ENCODE assay signal across 8 cellular contexts in genomic region chr12:131928765-131929529, GRCh38. TPM values are rescaled to one million over a fixed set of nuclear protein-coding genes. Genes with fewer than 3 reads are reported as not detected.
DNase-seq lines count a peak whose midpoint lies in the region; ATAC-seq and TF ChIP-seq lines count a peak whose summit lies in the region.

Gene PUS1, plus strand, starts transcription at chr12:131929276. Its CDS starts 447 bp downstream, at chr12:131929723.

- H3K4me3 ChIP-seq in CD8-positive, alpha-beta T cell (ENCODE audit: low read depth, low read length): peak within 1 kb of the TSS; percentile 90

- H3K27me3 Mint-ChIP-seq in CD8-positive, alpha-beta T cell (ENCODE audit: low read depth): no peaks in the 10 kb centered on the region

- CTCF ChIA-PET in CD8-positive, alpha-beta T cell (lab: Charles Lee): no interaction called here

- no peaks in the 10 kb centered on the region for H3K9me3 Mint-ChIP-seq in CD8-positive, alpha-beta T cell

- peak within 1 kb of the TSS; percentile 63 for H3K27ac ChIP-seq in CD8-positive, alpha-beta T cell (ENCODE audit: low read depth, low read length)

- POLR2A ChIA-PET in CD8-positive, alpha-beta T cell (lab: Charles Lee): interaction anchor here (0.9 to 2.0 kb wide), 5 partner anchors 21 to 218 kb away, joined by 3 to 6 read pairs (median 5); partner anchors contain the start of genes EP400 and SFSWAP

- peaks cover 9% of the 10 kb centered on the region for H3K36me3 ChIP-seq in CD8-positive, alpha-beta T cell (ENCODE audit: insufficient read depth, low read length)

- TF ChIP-seq CTCF in CD8-positive, alpha-beta T cell (IDR thresholded peaks at IDR 0.05): no peak

- H3K4me3 Mint-ChIP-seq in CD8-positive, alpha-beta T cell: peak within 1 kb of the TSS; percentile 91

- no peaks in the 10 kb centered on the region for H3K27me3 ChIP-seq in CD8-positive, alpha-beta T cell (ENCODE audit: insufficient read depth, low read length)

- no peaks in the 10 kb centered on the region for H3K9me3 ChIP-seq in CD8-positive, alpha-beta T cell (ENCODE audit: low read length)

- H3K36me3 Mint-ChIP-seq in CD8-positive, alpha-beta T cell: peaks cover 27% of the 10 kb centered on the region

- ATAC-seq in CD8-positive, alpha-beta T cell: peak; percentile 88
- ATAC-seq in GM19467 (IDR thresholded peaks at IDR 0.05; ENCODE audit: unreplicated experiment): peak; percentile 59

- intact Hi-C loops in CD8-positive, alpha-beta T cell (cut with DNase I, micrococcal nuclease): loop anchor here (1.0 kb wide), 3 partner anchors 20 to 35 kb away; partner anchors contain the start of genes EP400 (in 2 of the 2) and ULK1 (in 2 of the 2)

- H3K27ac Mint-ChIP-seq in CD8-positive, alpha-beta T cell: peak within 1 kb of the TSS; percentile 87

- peak; percentile 87 to 95 (median 92) for DNase-seq in CD8-positive, alpha-beta T cell
- DNase-seq in HS-27A (ENCODE audit: low read depth): peak; percentile 62
- DNase-seq in NK-92 treated with Interleukin-12 subunit alpha and Interleukin-12 subunit beta, amount 100 ng/mL, for 24 hours (lab: John Stamatoyannopoulos, UW): peak; percentile 79
- DNase-seq in activated CD8-positive, alpha-beta memory T cell treated with anti-CD3 and anti-CD28 coated beads for 24 hours: peak; percentile 95
- peak; percentile 87 for DNase-seq in effector CD8-positive, alpha-beta T cell (lab: John Stamatoyannopoulos, UW)
- peak; percentile 95 for DNase-seq in medulla oblongata (ENCODE audit: extremely low spot score)
- peak; percentile 88 to 90 (median 90) for DNase-seq in stimulated activated CD4-positive, alpha-beta T cell treated with anti-CD3 and anti-CD28 coated beads, TNF-alpha, amount 100 ng/mL, for 48 hours (ENCODE audit: low read depth in 3 of 3)

- H3K4me1 ChIP-seq in CD8-positive, alpha-beta T cell (ENCODE audit: insufficient read depth, low read length): peaks cover 11% of the 10 kb centered on the region

- peaks cover 18% of the 10 kb centered on the region for H3K4me1 Mint-ChIP-seq in CD8-positive, alpha-beta T cell (ENCODE audit: low read depth)

RNA-seq across cellular contexts. Expression of gene PUS1, which starts in this region (rescaled TPM):
- 10 to 100 TPM; 17.5 to 17.9 TPM for total RNA-seq in CD8-positive, alpha-beta T cell

Comparison
In these comparisons a context has a peak if more than half of its experiments do, and no peak if none do; other contexts are left out.
1. Peak in every context shown above with its lines: DNase-seq, ATAC-seq, H3K4me3 ChIP-seq and H3K27ac ChIP-seq.